8 cellular contexts compared by ENCODE assay signal in the genomic region with DNA sequence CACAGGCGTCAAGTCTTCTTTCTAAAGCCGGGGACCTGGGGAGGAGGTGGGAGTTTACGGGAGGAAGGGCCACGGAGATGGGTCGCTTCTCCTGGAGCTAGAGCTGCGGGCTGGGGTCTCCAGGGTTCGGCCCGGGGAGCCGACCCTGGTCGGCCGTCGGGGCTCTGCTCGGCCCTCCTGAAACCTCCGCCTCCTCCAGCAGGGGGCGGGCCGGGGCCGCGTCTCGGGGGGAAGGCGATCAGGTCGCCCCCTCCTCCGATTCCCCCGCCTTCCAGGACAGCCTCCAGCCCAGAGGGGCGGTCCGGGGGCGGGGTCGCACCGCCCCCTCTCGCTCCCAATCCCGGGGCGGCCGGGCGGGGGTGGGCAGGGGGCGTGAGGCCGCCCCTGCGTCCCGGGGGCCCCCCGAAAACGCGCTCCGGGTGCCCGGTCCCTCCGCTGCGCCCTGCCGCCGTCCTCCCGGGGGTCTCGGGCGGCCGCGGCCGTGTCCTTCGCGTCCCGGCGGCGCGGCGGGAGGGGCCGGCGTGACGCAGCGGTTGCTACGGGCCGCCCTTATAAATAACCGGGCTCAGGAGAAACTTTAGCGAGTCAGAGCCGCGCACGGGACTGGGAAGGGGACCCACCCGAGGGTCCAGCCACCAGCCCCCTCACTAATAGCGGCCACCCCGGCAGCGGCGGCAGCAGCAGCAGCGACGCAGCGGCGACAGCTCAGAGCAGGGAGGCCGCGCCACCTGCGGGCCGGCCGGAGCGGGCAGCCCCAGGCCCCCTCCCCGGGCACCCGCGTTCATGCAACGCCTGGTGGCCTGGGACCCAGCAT. TPM values are rescaled to one million over a fixed set of nuclear protein-coding genes. Genes with fewer than 3 reads are reported as not detected.
DNase-seq lines count a peak whose midpoint lies in the region; ATAC-seq and TF ChIP-seq lines count a peak whose summit lies in the region.

Gene CEBPB (plus strand): TSS at position 580 of the 814 bp plus-strand sequence. CDS start 204 bp downstream, at position 784.

- no peak within 1 kb of the TSS for H2BK15ac ChIP-seq in IMR-90 (ENCODE audit: low read depth, low read length)

- H3K18ac ChIP-seq in IMR-90 (ENCODE audit: low read depth, low read length): peak within 1 kb of the TSS; percentile 66

- H3K27ac Mint-ChIP-seq in natural killer cell: peak within 1 kb of the TSS in 1 of 2 donors; percentile 94

- H4K5ac ChIP-seq in IMR-90 (ENCODE audit: low read depth, low read length): peak within 1 kb of the TSS; percentile 75

- H2BK20ac ChIP-seq in IMR-90 (ENCODE audit: low read depth, low read length): 0 out of 2 replicates have a peak within 1 kb of the TSS, but pooled peaks have one; percentile 40

- TF ChIP-seq RAD21 in IMR-90 (IDR thresholded peaks at IDR 0.05; ENCODE audit: low read length): peak; percentile 81

- CTCF ChIA-PET in IMR-90 (lab: Yijun Ruan, JAX): interaction anchor here (0.8 to 1.6 kb wide), 3 partner anchors 13 to 383 kb away, joined by 3 to 5 read pairs (median 3); no protein-coding TSS in a partner anchor
- CTCF ChIA-PET in RWPE1 (lab: Yijun Ruan, JAX): interaction anchor here (0.6 to 3.8 kb wide), 12 partner anchors 11 to 423 kb away, joined by 3 to 42 read pairs (median 4); no protein-coding TSS in a partner anchor

- no peaks in the 10 kb centered on the region for H3K36me3 Mint-ChIP-seq in natural killer cell

- peak; percentile 70 for TF ChIP-seq CTCF in C4-2B (conservative IDR thresholded peaks at IDR 0.05)
- TF ChIP-seq CTCF in IMR-90 (conservative IDR thresholded peaks at IDR 0.05; ENCODE audit: low read depth, low read length): peak; percentile 81
- TF ChIP-seq CTCF in RWPE1 (conservative IDR thresholded peaks at IDR 0.05; ENCODE audit: low read depth): peak; percentile 90
- peak; percentile 50 to 61 for TF ChIP-seq CTCF in fibroblast of lung (conservative IDR thresholded peaks at IDR 0.05 in 1 of 2, IDR thresholded peaks at IDR 0.05 in 1 of 2; ENCODE audit: low read depth in 1 of 2, low read length in 2 of 2)
- TF ChIP-seq CTCF in natural killer cell (IDR thresholded peaks at IDR 0.05): peak; percentile 74

- peaks cover 41% of the 10 kb centered on the region for H3K79me2 ChIP-seq in fibroblast of lung (ENCODE audit: control insufficient read depth, insufficient read depth, low read length)

- H2BK120ac ChIP-seq in IMR-90 (ENCODE audit: low read depth, low read length): peak within 1 kb of the TSS; percentile 87

- H2BK5ac ChIP-seq in IMR-90 (ENCODE audit: low read depth, low read length, poor library complexity, severe bottlenecking): peak within 1 kb of the TSS; percentile 98

- H3K9me3 Mint-ChIP-seq in natural killer cell: no peaks in the 10 kb centered on the region

- peak within 1 kb of the TSS; percentile 87 for H3K56ac ChIP-seq in IMR-90 (ENCODE audit: extremely low read depth, insufficient read depth, low read length)

- H3K27me3 Mint-ChIP-seq in natural killer cell (ENCODE audit: low read depth in 2 of 2): peaks cover 8 to 9% of the 10 kb centered on the region in 2 donors

- peak within 1 kb of the TSS; percentile 97 for H2AK5ac ChIP-seq in IMR-90 (ENCODE audit: low read depth, low read length)

- peak within 1 kb of the TSS; percentile 98 for H3K23ac ChIP-seq in IMR-90 (ENCODE audit: low read depth, low read length)

- H3K9ac ChIP-seq in IMR-90 (ENCODE audit: low read depth, low read length) (peak within 1 kb of the TSS; percentile 100), fibroblast of lung (ENCODE audit: insufficient read depth, low read length) (peak within 1 kb of the TSS; percentile 99)

- H3K4ac ChIP-seq in IMR-90 (ENCODE audit: low read depth, low read length): peak within 1 kb of the TSS; percentile 98

- peak within 1 kb of the TSS; percentile 99 for H3K14ac ChIP-seq in IMR-90 (replicated peaks; ENCODE audit: low read depth, low read length)

- H3K4me1 ChIP-seq in IMR-90 (ENCODE audit: control insufficient read depth, insufficient read depth, low read length): peaks cover 17% of the 10 kb centered on the region
- H3K4me1 ChIP-seq in fibroblast of lung (ENCODE audit: control insufficient read depth, extremely low read depth, insufficient read depth, low read length): peaks cover 9% of the 10 kb centered on the region

- dilution Hi-C loops in IMR-90 (cut with HindIII; ENCODE audit: low sequenced_read_pairs, unreplicated experiment): no loop called here

- H2AK9ac ChIP-seq in IMR-90 (replicated peaks; ENCODE audit: low read depth, low read length, poor library complexity): peak within 1 kb of the TSS; percentile 90

- H3K9me1 ChIP-seq in IMR-90 (ENCODE audit: insufficient read depth, low read length): peaks cover 8% of the 10 kb centered on the region

- peaks cover 8 to 31% of the 10 kb centered on the region in 2 experiments; a peak in 3 of 4 replicates for H3K79me1 ChIP-seq in IMR-90 (ENCODE audit: low read depth in 1 of 2, low read length in 2 of 2)

- WGBS in IMR-90 (ENCODE audit: extremely low coverage in 2 of 2, insufficient read length in 1 of 2), 2 experiments: 0% methylated on average over 37 of the region's 89 CpGs; no CpG with 5 or more reads in 1 of the 2 experiments

- H3K27me3 ChIP-seq in IMR-90 (ENCODE audit: control insufficient read depth, insufficient read depth, low read length) (no peaks in the 10 kb centered on the region), fibroblast of lung (ENCODE audit: control insufficient read depth, insufficient read depth, low read length) (no peaks in the 10 kb centered on the region)

- H4K20me1 ChIP-seq in IMR-90 (ENCODE audit: insufficient read depth, low read length): peaks cover 39% of the 10 kb centered on the region
- no peaks in the 10 kb centered on the region for H4K20me1 ChIP-seq in fibroblast of lung (ENCODE audit: control insufficient read depth, extremely low read depth, insufficient read depth, low read length)

- peaks cover 29 to 31% of the 10 kb centered on the region in 2 donors for H3K4me1 Mint-ChIP-seq in natural killer cell

- peak; percentile 99 for TF ChIP-seq POLR2A in IMR-90 (IDR thresholded peaks at IDR 0.05; ENCODE audit: low read depth, low read length)

- in situ Hi-C loops in IMR-90 (cut with MboI; ENCODE audit: low sequenced_read_pairs): loop anchor here (5.0 kb wide), 2 partner anchors 117 to 192 kb away; no protein-coding TSS in a partner anchor

- H2AFZ ChIP-seq in IMR-90 (replicated peaks; ENCODE audit: low read length, poor library complexity) (peak within 1 kb of the TSS; percentile 88), fibroblast of lung (ENCODE audit: low read length) (no peak within 1 kb of the TSS)

- H3K4me2 ChIP-seq in IMR-90 (ENCODE audit: low read depth, low read length) (peak within 1 kb of the TSS; percentile 31), fibroblast of lung (ENCODE audit: extremely low read depth, insufficient read depth, low read length) (peak within 1 kb of the TSS; percentile 54)

- no TSS peak for BruUV-seq in IMR-90 (replicated peaks; lab: Mats Ljungman, UMichigan)

- H3K9me3 ChIP-seq in IMR-90 (ENCODE audit: control insufficient read depth, insufficient read depth, low read length): no peaks in the 10 kb centered on the region
- H3K9me3 ChIP-seq in fibroblast of lung (ENCODE audit: control insufficient read depth, insufficient read depth, low read depth, low read length): no peaks in the 10 kb centered on the region

- peak within 1 kb of the TSS; percentile 95 for H3K4me3 ChIP-seq in IMR-90 (ENCODE audit: insufficient read depth, low read depth, low read length)
- peak within 1 kb of the TSS; percentile 63 to 99 (median 83) for H3K4me3 ChIP-seq in fibroblast of lung (replicated peaks in 1 of 4; ENCODE audit: control extremely low read depth in 1 of 4, insufficient read depth in 1 of 4, low read depth in 3 of 4, low read length in 4 of 4)

- H3K27ac ChIP-seq in C4-2B: peak within 1 kb of the TSS; percentile 91
- peak within 1 kb of the TSS; percentile 100 for H3K27ac ChIP-seq in IMR-90 (ENCODE audit: insufficient read depth, low read length)
- peak within 1 kb of the TSS; percentile 95 for H3K27ac ChIP-seq in RWPE1
- peak within 1 kb of the TSS; percentile 98 for H3K27ac ChIP-seq in fibroblast of lung (ENCODE audit: insufficient read depth, low read length)

- intact Hi-C loops in IMR-90 (cut with micrococcal nuclease): loop anchor here (1.0 to 5.0 kb wide), 6 partner anchors 62 to 274 kb away; no protein-coding TSS in a partner anchor
- intact Hi-C loops in natural killer cell (cut with micrococcal nuclease): loop anchor here (1.0 to 2.0 kb wide), 3 partner anchors 196 to 274 kb away; no protein-coding TSS in a partner anchor

- peak within 1 kb of the TSS; percentile 74 to 89; a peak in 3 of 4 replicates for H4K8ac ChIP-seq in IMR-90 (ENCODE audit: low read depth in 2 of 2, low read length in 2 of 2)

- H3K36me3 ChIP-seq in IMR-90 (ENCODE audit: control insufficient read depth, insufficient read depth, low read length) (peaks cover 28% of the 10 kb centered on the region), fibroblast of lung (ENCODE audit: control insufficient read depth, insufficient read depth, low read length) (peaks cover 16% of the 10 kb centered on the region)

- POLR2A ChIA-PET in IMR-90 (lab: Charles Lee; ENCODE audit: unreplicated experiment) (interaction anchor here (0.6 to 1.1 kb wide), 3 partner anchors 95 to 259 kb away, joined by 3 to 4 read pairs (median 4); no protein-coding TSS in a partner anchor), RWPE1 (lab: Yijun Ruan, JAX; ENCODE audit: low non-redundant PET) (interaction anchor here (1.1 kb wide), 1 partner anchor 239 kb away, joined by 4 read pairs; no protein-coding TSS in a partner anchor)

- H4K91ac ChIP-seq in IMR-90 (ENCODE audit: insufficient read depth, low read depth, low read length): peak within 1 kb of the TSS; percentile 94

- H3K4me3 Mint-ChIP-seq in natural killer cell: peak within 1 kb of the TSS; percentile 74

- ATAC-seq in GM19372 (IDR thresholded peaks at IDR 0.05; ENCODE audit: low read depth, unreplicated experiment) (peak; percentile 38), IMR-90 (ENCODE audit: low read depth) (peak; percentile 77), natural killer cell (peak; percentile 65 to 85 (median 71))
- ATAC-seq in stimulated activated naive CD8-positive, alpha-beta T cell treated with anti-CD3 and anti-CD28 coated beads, Interleukin-15, Interleukin-2, amounts not matched to agents 100 U/mL and 50 U/mL, for 24 hours: peak; percentile 61

- DNase-seq in IMR-90: peak; percentile 88
- peak; percentile 98 for DNase-seq in RWPE1 (ENCODE audit: low spot score)
- DNase-seq in activated T-helper 1 cell treated with anti-CD3 and anti-CD28 coated beads, Interleukin-2, amount 50 U/mL, for 16 hours (ENCODE audit: low read depth in 1 of 2, low spot score in 1 of 2): peak; percentile 56 to 79
- DNase-seq in fibroblast of lung (ENCODE audit: low read depth in 2 of 2): peak; percentile 78 to 93
- peak; percentile 80 for DNase-seq in natural killer cell
- peak; percentile 92 for DNase-seq in stimulated activated naive CD8-positive, alpha-beta T cell treated with anti-CD3 and anti-CD28 coated beads, Interleukin-15, Interleukin-2, amounts not matched to agents 100 U/mL and 50 U/mL, for 24 hours

RNA-seq across cellular contexts. Expression of gene CEBPB, which starts in this region (rescaled TPM):
- total RNA-seq in IMR-90 (2012; rRNA removed) (3.4 and 6.9 TPM in 2 replicates), fibroblast of lung (87.1 and 106 TPM in 2 replicates), natural killer cell (10 to 100 TPM; 32.1 to 79.8 (median 68.2) TPM)
- polyA plus RNA-seq in IMR-90 (2012; rRNA removed) (17.4 and 33.6 TPM in 2 replicates), fibroblast of lung (15.6 and 21.0 TPM in 2 replicates)
- 18.5 and 103 TPM in 2 replicates for polyA plus RNA-seq in IMR-90 (2012; cell fraction: cytosol; rRNA removed)
- polyA plus RNA-seq in IMR-90 (2012; cell fraction: nucleus; rRNA removed; ENCODE audit: low replicate concordance): 98.3 and 167 TPM in 2 replicates
- 41.0 and 47.6 TPM in 2 replicates for polyA plus RNA-seq in fibroblast of lung (2012)
- polyA minus RNA-seq in fibroblast of lung (ENCODE audit: low replicate concordance): 3.7 and 7.4 TPM in 2 replicates

Comparison
In these comparisons a context has a peak if more than half of its experiments do, and no peak if none do; other contexts are left out.
1. Peak in every context shown above with its lines: DNase-seq, ATAC-seq, H3K4me3 ChIP-seq and H3K27ac ChIP-seq.